In the genomic region with DNA sequence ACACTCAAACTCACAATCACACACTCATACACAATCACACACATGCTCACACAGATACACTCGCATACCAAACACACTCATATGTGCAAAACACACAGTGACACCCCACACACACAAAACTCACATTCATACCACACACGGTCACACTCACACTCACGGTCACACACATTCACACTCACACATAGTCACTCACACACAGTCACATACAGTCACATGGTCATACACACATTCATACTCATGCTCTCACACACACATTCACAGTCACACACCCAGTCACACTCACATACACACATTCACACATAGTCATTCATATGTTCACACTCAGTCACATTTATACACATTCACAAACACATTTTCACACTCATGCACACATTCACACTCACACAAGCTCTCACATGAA, we compare ENCODE assay signal across 8 cellular contexts.
"Had no signal": no experiment of that assay in that cellular context is flagged by ENCODE, and none has a peak within 500 bp of the region (broad histone marks: within the 10 kb centered on the region; RNA-seq: fewer than 3 reads in every experiment).

No MANE protein-coding gene starts in this region.

- DNase-seq: H7, IMR-90, Karpas-422, KBM-7 had no signal

- ATAC-seq: GM23338, HCT116 had no signal

- H2AFZ ChIP-seq: GM23338 had no signal

- H3K36me3 ChIP-seq: HAP-1 had no signal

- H3K4me3 ChIP-seq: GM23338, HAP-1 had no signal

- H3K4me1 ChIP-seq: HAP-1 had no signal

- H3K9ac ChIP-seq: KMS-11 had no signal

- H3K9me3 ChIP-seq: HAP-1 had no signal

- H3K4me2 ChIP-seq: GM23338, KMS-11 had no signal

- H3K27ac ChIP-seq: KMS-11 had no signal
